Comparison of ENCODE assay signal across 1 cellular context in genomic region chr2:214019229-214019972, GRCh38.
TF ChIP-seq lines count a peak whose summit lies in the region.

No MANE protein-coding gene starts in this region.

TF ChIP-seq in HepG2, 621 proteins besides CTCF, POLR2A, EP300 and RAD21 (continued from another document):
- no peak for TF ChIP-seq ZNF407 (CRISPR knock-in tag; IDR thresholded peaks at IDR 0.05; ENCODE audit: not compliant biosample characterization)
